Comparison of ENCODE assay signal across 14 cellular contexts in the genomic region with DNA sequence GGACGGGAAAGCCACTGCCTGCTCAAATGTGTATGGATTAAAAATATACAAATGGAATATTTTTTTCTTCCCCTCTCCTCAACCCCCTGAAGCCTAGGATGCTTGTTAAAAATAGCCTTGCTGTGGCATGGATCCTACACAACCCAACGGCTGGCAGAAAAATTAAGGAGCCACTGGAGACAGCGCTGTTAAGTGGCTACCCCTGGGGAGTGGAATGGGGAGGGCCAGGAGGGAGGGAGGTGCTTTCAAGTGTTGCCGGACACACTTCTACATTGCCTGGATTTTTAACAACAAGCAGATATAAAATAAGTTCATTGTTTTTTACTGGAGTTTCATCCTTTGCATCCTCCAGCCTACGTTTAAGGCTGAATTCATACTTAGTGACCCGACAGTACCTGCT.
DNase-seq lines count a peak whose midpoint lies in the region; ATAC-seq and TF ChIP-seq lines count a peak whose summit lies in the region.
"Had no signal": no experiment of that assay in that cellular context is flagged by ENCODE, and none has a peak within 500 bp of the region (broad histone marks: within the 10 kb centered on the region; RNA-seq: fewer than 3 reads in every experiment).

No MANE protein-coding gene starts in this region.

- no peak overlapping the region for H3K9ac ChIP-seq in mammary epithelial cell (ENCODE audit: insufficient read depth, low read length)

- 70% methylated on average over 6 of the region's 6 CpGs for WGBS in mammary epithelial cell (ENCODE audit: low coverage, missing lambda C conversion rate)
- WGBS in aorta, 2 donors = 7 to 11% methylated on average over 6 of the region's 6 CpGs

- H4K20me1 ChIP-seq in mammary epithelial cell (ENCODE audit: insufficient read depth, low read length) = no peaks in the 10 kb centered on the region

- no peaks in the 10 kb centered on the region for H3K27me3 ChIP-seq in breast epithelium
- H3K27me3 ChIP-seq in mammary epithelial cell (ENCODE audit: insufficient read depth, low read length) = no peaks in the 10 kb centered on the region
- H3K27me3 ChIP-seq in left lung = no peaks in the 10 kb centered on the region
- no peaks in the 10 kb centered on the region for H3K27me3 ChIP-seq in aorta (ENCODE audit: control insufficient read depth in 1 of 2, insufficient read depth in 2 of 2, low read length in 1 of 2)
- H3K27me3 ChIP-seq: transverse colon had no signal

- peak; percentile 92 for ATAC-seq in left lung
- peak; percentile 55 for ATAC-seq in aorta (ENCODE audit: low FRiP score)
- no peak for ATAC-seq in GM19455 (IDR thresholded peaks at IDR 0.05; ENCODE audit: unreplicated experiment)
- no peak for ATAC-seq in HG03045 (IDR thresholded peaks at IDR 0.05; ENCODE audit: unreplicated experiment)
- ATAC-seq: A549; HepG2; naive thymus-derived CD8-positive, alpha-beta T cell had no signal

- intact Hi-C loops in breast epithelium (cut with DNase I; ENCODE audit: low total_unique reads) = no loop called here
- intact Hi-C loops in mammary epithelial cell (cut with micrococcal nuclease) = no loop called here
- intact Hi-C loops in left lung (cut with DNase I) = no loop called here
- intact Hi-C loops in aorta (cut with DNase I) = loop anchor here in 1 of 2 donors (5.0 to 10.0 kb wide), 3 partner anchors 65 to 308 kb away; a partner anchor contains a TSS

- H3K4me1 ChIP-seq in breast epithelium (peaks cover 4 to 7% of the 10 kb centered on the region in 2 donors), mammary epithelial cell (ENCODE audit: insufficient read depth, low read length) (peaks cover 18% of the 10 kb centered on the region), left lung (peaks cover 0 to 3% of the 10 kb centered on the region in 2 donors), aorta (ENCODE audit: control insufficient read depth in 1 of 2, insufficient read depth in 2 of 2, low read length in 2 of 2) (peaks cover 0 to 2% of the 10 kb centered on the region in 2 donors)
- H3K4me1 ChIP-seq: A549, transverse colon had no signal

- no peak overlapping the region for H3K4me2 ChIP-seq in mammary epithelial cell (ENCODE audit: insufficient read depth, low read depth, low read length)
- H3K4me2 ChIP-seq: A549 had no signal

- no TSS peak for BruUV-seq in mammary epithelial cell (replicated peaks; lab: Mats Ljungman, UMichigan)

- H3K9me3 ChIP-seq in breast epithelium (no peaks in the 10 kb centered on the region), mammary epithelial cell (replicated peaks; ENCODE audit: insufficient read depth, low read length) (no peaks in the 10 kb centered on the region), left lung (no peaks in the 10 kb centered on the region), aorta (ENCODE audit: control insufficient read depth, low read length) (no peaks in the 10 kb centered on the region)
- H3K9me3 ChIP-seq: A549, transverse colon had no signal

- H3K79me2 ChIP-seq in mammary epithelial cell (ENCODE audit: insufficient read depth, low read length) = no peaks in the 10 kb centered on the region

- in situ Hi-C loops in mammary epithelial cell (cut with MboI; ENCODE audit: low sequenced_read_pairs in 2 of 2) = loop anchor here (5.0 to 10.0 kb wide), 4 partner anchors 102 to 308 kb away; no protein-coding TSS in a partner anchor

- no peak for DNase-seq in breast epithelium (ENCODE audit: low spot score in 2 of 2)
- no peak for DNase-seq in mammary epithelial cell
- peak; percentile 19 for DNase-seq in NCI-H774 (lab: John Stamatoyannopoulos, UW)
- peak in 1 of 2 donors; percentile 47 for DNase-seq in left lung
- peak in 1 of 2 donors; percentile 57 for DNase-seq in aorta
- no peak for DNase-seq in stimulated activated naive CD4-positive, alpha-beta T cell treated with Interleukin-2 at 50 U/mL for 16 hours (lab: John Stamatoyannopoulos, UW)
- DNase-seq: activated CD4-positive, alpha-beta memory T cell treated with anti-CD3 and anti-CD28 coated beads, Interleukin-2, amount 10 ng/mL, durations not matched to agents 7 days and 5 days; activated effector memory CD4-positive, alpha-beta T cell treated with Interleukin-2 at 50 U/mL for 16 hours; naive thymus-derived CD8-positive, alpha-beta T cell; transverse colon had no signal

- TF ChIP-seq CTCF in breast epithelium (IDR thresholded peaks at IDR 0.05) (no peak), mammary epithelial cell (conservative IDR thresholded peaks at IDR 0.05 in 1 of 2, IDR thresholded peaks at IDR 0.05 in 1 of 2; ENCODE audit: extremely low read depth in 1 of 2, insufficient read depth in 1 of 2, low read depth in 1 of 2, low read length in 2 of 2) (no peak), left lung (IDR thresholded peaks at IDR 0.05) (no peak)

- CTCF ChIA-PET in mammary epithelial cell (lab: Charles Lee; ENCODE audit: low non-redundant PET) = no interaction called here

- TF ChIP-seq POLR2A in breast epithelium (IDR thresholded peaks at IDR 0.05) = no peak

- H3K27ac ChIP-seq in breast epithelium = peak overlapping the region; percentile 73 to 76
- H3K27ac ChIP-seq in mammary epithelial cell (ENCODE audit: insufficient read depth, low read depth, low read length) = no peak overlapping the region
- H3K27ac ChIP-seq in left lung = no peak overlapping the region
- H3K27ac ChIP-seq in aorta (ENCODE audit: low read depth in 1 of 2, low read length in 2 of 2) = peak overlapping the region; percentile 72 to 81
- H3K27ac ChIP-seq: A549, transverse colon had no signal

- H2AFZ ChIP-seq in mammary epithelial cell (ENCODE audit: low read depth, low read length) = no peak overlapping the region

- H3K36me3 ChIP-seq in breast epithelium (no peaks in the 10 kb centered on the region), mammary epithelial cell (ENCODE audit: insufficient read depth, low read length) (no peaks in the 10 kb centered on the region), left lung (no peaks in the 10 kb centered on the region), aorta (ENCODE audit: control insufficient read depth in 1 of 2, insufficient read depth in 2 of 2, low read length in 1 of 2) (no peaks in the 10 kb centered on the region)
- H3K36me3 ChIP-seq: transverse colon had no signal

- H3K4me3 ChIP-seq in breast epithelium (no peak overlapping the region), mammary epithelial cell (replicated peaks in 1 of 3; ENCODE audit: insufficient read depth in 1 of 3, low read depth in 2 of 3, low read length in 3 of 3) (no peak overlapping the region), left lung (no peak overlapping the region), aorta (ENCODE audit: low read length in 2 of 2) (no peak overlapping the region)
- H3K4me3 ChIP-seq: A549, transverse colon had no signal

- dilution Hi-C loops in mammary epithelial cell (cut with HindIII; ENCODE audit: low sequenced_read_pairs) = no loop called here

Comparison
In these comparisons a context has a peak if more than half of its experiments do, and no peak if none do; other contexts are left out.
1. H3K27ac ChIP-seq: peak in breast epithelium (2 of 2) and aorta (2 of 2); none in mammary epithelial cell (single experiment) and left lung (0 of 2).
2. ATAC-seq: peak in left lung (single experiment) and aorta (single experiment); none in GM19455 (single experiment) and HG03045 (single experiment).